In genomic region chr9:114364528-114365041, GRCh38 we compare ENCODE assay signal across 10 cellular contexts. TPM values are rescaled to one million over a fixed set of nuclear protein-coding genes. Genes with fewer than 3 reads are reported as not detected.
DNase-seq lines count a peak whose midpoint lies in the region; ATAC-seq and TF ChIP-seq lines count a peak whose summit lies in the region.
"Had no signal": no experiment of that assay in that cellular context is flagged by ENCODE, and none has a peak within 500 bp of the region (broad histone marks: within the 10 kb centered on the region; RNA-seq: fewer than 3 reads in every experiment).

No MANE protein-coding gene starts in this region.

- CTCF ChIA-PET in T-cell (lab: Charles Lee): interaction anchor here in 1 of 2 donors (1.1 to 4.7 kb wide), 3 partner anchors 24 to 41 kb away, joined by 4 to 25 read pairs (median 5); partner anchors contain the start of gene AKNA

- H3K36me3 Mint-ChIP-seq in activated T-cell treated with anti-CD3 and anti-CD28 coated beads, Interleukin-2, amount 50 U/mL, for 72 hours (ENCODE audit: insufficient read depth in 2 of 2): peaks cover 19 to 66% of the 10 kb centered on the region in 2 donors
- peaks cover 71% of the 10 kb centered on the region for H3K36me3 Mint-ChIP-seq in T-cell
- H3K36me3 Mint-ChIP-seq in immature natural killer cell: peaks cover 42 to 64% (median 57%) of the 10 kb centered on the region in 3 donors

- no peak overlapping the region for H3K4me3 ChIP-seq in urinary bladder (ENCODE audit: low read depth, low read length)
- no peak overlapping the region for H3K4me3 ChIP-seq in testis

- H3K9me3 ChIP-seq in testis: no peaks in the 10 kb centered on the region

- no peaks in the 10 kb centered on the region for H3K27me3 ChIP-seq in testis

- H3K4me1 Mint-ChIP-seq in activated T-cell treated with anti-CD3 and anti-CD28 coated beads, Interleukin-2, amount 50 U/mL, for 72 hours (ENCODE audit: low read depth): peaks cover 82% of the 10 kb centered on the region
- H3K4me1 Mint-ChIP-seq in T-cell (peaks cover 84 to 95% (median 91%) of the 10 kb centered on the region in 3 donors), immature natural killer cell (peaks cover 93 to 95% of the 10 kb centered on the region in 2 donors)

- H3K36me3 ChIP-seq in urinary bladder (ENCODE audit: insufficient read depth): peaks cover 11% of the 10 kb centered on the region
- no peaks in the 10 kb centered on the region for H3K36me3 ChIP-seq in testis (ENCODE audit: low read depth, missing control alignments)

- intact Hi-C loops in testis (cut with DNase I; ENCODE audit: low total_unique reads): no loop called here

- 68% methylated on average over 5 of the region's 5 CpGs for WGBS in urinary bladder
- 62 to 89% methylated on average over 4 to 5 of the region's 5 CpGs for WGBS in testis, 2 donors

- DNase-seq in activated T-cell treated with anti-CD3 and anti-CD28 coated beads, Interleukin-2, amount 50 U/mL, for 72 hours: no peak
- DNase-seq in activated T-cell treated with anti-CD3 and anti-CD28 coated beads, Interleukin-2, amount 50 U/mL, for 48 hours: no peak
- DNase-seq in T-cell (no peak), immature natural killer cell (peak in 1 of 3 donors; percentile 37), testis (no peak), AG20443 (ENCODE audit: low spot score) (no peak), DMS153 treated with DMSO at 0.1 percent for 48 hours (lab: John Stamatoyannopoulos, UW; ENCODE audit: unreplicated experiment) (no peak)
- DNase-seq: activated T-cell treated with anti-CD3 and anti-CD28 coated beads, Interleukin-2, amount 50 U/mL, for 1 hour had no signal

- H3K27ac Mint-ChIP-seq in activated T-cell treated with anti-CD3 and anti-CD28 coated beads, Interleukin-2, amount 50 U/mL, for 72 hours: peak overlapping the region; percentile 95
- H3K27ac Mint-ChIP-seq in T-cell: peak overlapping the region; percentile 95 to 96
- peak overlapping the region; percentile 90 to 99 (median 98) for H3K27ac Mint-ChIP-seq in immature natural killer cell

- ATAC-seq in activated T-cell treated with anti-CD3 and anti-CD28 coated beads, Interleukin-2, amount 50 U/mL, for 72 hours (replicated peaks in 1 of 2): no peak
- no peak for ATAC-seq in T-cell (replicated peaks in 1 of 4)

- POLR2A ChIA-PET in T-cell (lab: Charles Lee): interaction anchor here in 1 of 2 donors (0.6 to 1.1 kb wide), 3 partner anchors 10 to 34 kb away, joined by 3 to 6 read pairs (median 3); no protein-coding TSS in a partner anchor

- H3K4me3 Mint-ChIP-seq in activated T-cell treated with anti-CD3 and anti-CD28 coated beads, Interleukin-2, amount 50 U/mL, for 72 hours: peak overlapping the region; percentile 66 to 69
- H3K4me3 Mint-ChIP-seq in T-cell (peak overlapping the region; percentile 6 to 60 (median 47)), immature natural killer cell (peak overlapping the region; percentile 43 to 75 (median 74))

- TF ChIP-seq CTCF in testis (IDR thresholded peaks at IDR 0.05): no peak

- H3K9me3 Mint-ChIP-seq in activated T-cell treated with anti-CD3 and anti-CD28 coated beads, Interleukin-2, amount 50 U/mL, for 72 hours: no peaks in the 10 kb centered on the region
- H3K9me3 Mint-ChIP-seq in T-cell (no peaks in the 10 kb centered on the region), immature natural killer cell (peaks cover 0 to 2% (median 0%) of the 10 kb centered on the region in 6 donors)

- H3K27me3 Mint-ChIP-seq in activated T-cell treated with anti-CD3 and anti-CD28 coated beads, Interleukin-2, amount 50 U/mL, for 72 hours (ENCODE audit: low read depth): no peaks in the 10 kb centered on the region
- H3K27me3 Mint-ChIP-seq in T-cell (no peaks in the 10 kb centered on the region), immature natural killer cell (ENCODE audit: low read depth in 3 of 3) (peaks cover 39 to 59% (median 44%) of the 10 kb centered on the region in 3 donors)

- H3K27ac ChIP-seq in urinary bladder (ENCODE audit: low read depth): peak overlapping the region; percentile 76
- H3K27ac ChIP-seq in testis: no peak overlapping the region
- H3K27ac ChIP-seq: C4-2B had no signal

- H3K4me1 ChIP-seq in urinary bladder (ENCODE audit: insufficient read depth) (no peaks in the 10 kb centered on the region), testis (no peaks in the 10 kb centered on the region)

- TF ChIP-seq POLR2A in testis (IDR thresholded peaks at IDR 0.05): no peak

RNA-seq across cellular contexts. Expression of gene AKNA, which starts 23.2 kb away (rescaled TPM):
- 100 to 1,000 TPM; 204 to 246 TPM for total RNA-seq in activated T-cell treated with anti-CD3 and anti-CD28 coated beads, Interleukin-2, amount 50 U/mL, for 72 hours
- total RNA-seq in T-cell (100 to 1,000 TPM; 382 to 462 (median 415) TPM), urinary bladder (21.2 TPM), testis (10 to 100 TPM; 21.2 to 31.5 TPM)
- polyA plus RNA-seq in immature natural killer cell (10 to 100 TPM in 2 of 3 donors, 1 to 10 TPM in 1; 4.0 to 56.3 (median 13.8) TPM), urinary bladder (25.5 TPM), testis (ENCODE audit: insufficient read depth, low read depth, low replicate concordance) (20.6 TPM)

RNA-seq across cellular contexts. Expression of gene ORM2, which starts 34.9 kb away (rescaled TPM):
- total RNA-seq in activated T-cell treated with anti-CD3 and anti-CD28 coated beads, Interleukin-2, amount 50 U/mL, for 72 hours: not detected
- total RNA-seq in T-cell (1 to 10 TPM in 3 of 5 donors, not detected in 2; 1.4 to 2.2 (median 1.8) TPM), urinary bladder (not detected), testis (under 1 TPM in 1 of 2 donors, not detected in 1; 0.56 TPM)
- polyA plus RNA-seq in immature natural killer cell (not detected), urinary bladder (3.2 TPM), testis (ENCODE audit: insufficient read depth, low read depth, low replicate concordance) (2.3 TPM)

RNA-seq across cellular contexts. Expression of gene ORM1, which starts 41.7 kb away (rescaled TPM):
- total RNA-seq in activated T-cell treated with anti-CD3 and anti-CD28 coated beads, Interleukin-2, amount 50 U/mL, for 72 hours: not detected
- total RNA-seq in T-cell (1 to 10 TPM in 3 of 5 donors, not detected in 2; 4.2 to 8.3 (median 6.2) TPM), urinary bladder (0.53 TPM), testis (not detected)
- polyA plus RNA-seq in immature natural killer cell (not detected), urinary bladder (19.2 TPM), testis (ENCODE audit: insufficient read depth, low read depth, low replicate concordance) (1.6 TPM)
